1 cellular context compared by ENCODE assay signal in the genomic region with DNA sequence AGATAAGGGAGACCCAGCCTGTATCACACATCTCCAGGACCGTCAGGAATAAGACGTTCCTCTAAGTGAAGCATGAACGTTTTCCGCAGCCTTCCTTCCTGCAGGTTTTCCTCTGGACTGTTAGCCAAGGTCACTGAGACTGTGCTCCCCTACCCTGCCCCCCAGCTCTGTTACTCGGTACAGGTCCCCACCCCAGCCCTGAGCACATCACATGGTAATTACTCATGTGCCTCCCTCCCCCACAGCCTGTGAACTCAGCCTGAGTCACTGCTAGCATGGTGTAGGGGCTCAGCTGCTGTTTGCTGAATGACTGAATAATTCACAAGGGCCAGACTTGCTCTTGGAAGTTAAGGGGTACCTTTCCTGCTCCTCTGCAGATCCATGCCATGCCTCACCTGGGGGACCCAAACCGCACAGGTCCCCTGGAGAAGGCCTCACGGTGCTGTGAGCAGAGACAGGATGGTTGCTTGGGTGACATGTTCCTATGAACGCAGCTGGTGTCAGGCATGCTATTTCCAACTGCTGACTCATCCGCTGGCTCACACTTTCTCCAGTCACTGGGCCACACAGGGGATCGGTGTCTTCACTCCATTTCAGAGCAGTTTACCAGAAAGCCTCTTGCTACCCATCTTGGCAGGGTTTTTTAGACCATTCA.
TF ChIP-seq lines count a peak whose summit lies in the region.

No MANE protein-coding gene starts in this region.

TF ChIP-seq in HEK293, 187 proteins besides CTCF, POLR2A, EP300 and RAD21 (continued from another document and continues in another):
- TF ChIP-seq ZNF354C (tag by site-specific recombination; IDR thresholded peaks at IDR 0.05; ENCODE audit: borderline replicate concordance, low read depth) (no peak), ZNF133 (tag by site-specific recombination; IDR thresholded peaks at IDR 0.05) (no peak), ZNF561 (tag by site-specific recombination; IDR thresholded peaks at IDR 0.05; ENCODE audit: borderline replicate concordance) (no peak), ZNF707 (tag by site-specific recombination; IDR thresholded peaks at IDR 0.05) (no peak), ZNF175 (tag by site-specific recombination; IDR thresholded peaks at IDR 0.05) (no peak), ZNF394 (tag by site-specific recombination; IDR thresholded peaks at IDR 0.05; ENCODE audit: borderline replicate concordance) (peak; percentile 76), ZNF362 (tag by site-specific recombination; IDR thresholded peaks at IDR 0.05) (no peak), ZFP37 (tag by site-specific recombination; IDR thresholded peaks at IDR 0.05) (peak; percentile 92), ZNF837 (tag by site-specific recombination; IDR thresholded peaks at IDR 0.05) (no peak), ZNF704 (tag by site-specific recombination; IDR thresholded peaks at IDR 0.05) (no peak), GLI2 (tag by site-specific recombination; IDR thresholded peaks at IDR 0.05; ENCODE audit: borderline replicate concordance, low read depth) (no peak), KLF8 (tag by site-specific recombination; IDR thresholded peaks at IDR 0.05) (0 out of 2 replicates have a peak, but pooled peaks have one; percentile 41), ZBTB17 (tag by site-specific recombination; IDR thresholded peaks at IDR 0.05) (peak; percentile 84), YY1 (tag by site-specific recombination; IDR thresholded peaks at IDR 0.05) (no peak), INSM2 (tag by site-specific recombination; IDR thresholded peaks at IDR 0.05) (0 out of 2 replicates have a peak, but pooled peaks have one; percentile 37), ZNF658 (tag by site-specific recombination; IDR thresholded peaks at IDR 0.05) (no peak), ZSCAN5A (tag by site-specific recombination; IDR thresholded peaks at IDR 0.05) (no peak), SP3 (tag by site-specific recombination; IDR thresholded peaks at IDR 0.05) (peak; percentile 41; the same call in 1 of the 2 replicates), PRDM10 (tag by site-specific recombination; IDR thresholded peaks at IDR 0.05) (0 out of 2 replicates have a peak, but pooled peaks have one; percentile 34), ZNF423 (tag by site-specific recombination; IDR thresholded peaks at IDR 0.05) (no peak), ZNF747 (tag by site-specific recombination; IDR thresholded peaks at IDR 0.05) (no peak), ZNF155 (tag by site-specific recombination; IDR thresholded peaks at IDR 0.05) (no peak), ZNF311 (tag by site-specific recombination; IDR thresholded peaks at IDR 0.05; ENCODE audit: borderline replicate concordance) (no peak), BCL11B (tag by site-specific recombination; IDR thresholded peaks at IDR 0.05; ENCODE audit: low read depth) (no peak), KLF10 (tag by site-specific recombination; IDR thresholded peaks at IDR 0.05) (no peak), KLF9 (tag by site-specific recombination; IDR thresholded peaks at IDR 0.05; ENCODE audit: low read depth) (no peak), ZNF776 (tag by site-specific recombination; IDR thresholded peaks at IDR 0.05; ENCODE audit: borderline replicate concordance) (no peak), ZNF600 (tag by site-specific recombination; IDR thresholded peaks at IDR 0.05) (0 out of 2 replicates have a peak, but pooled peaks have one; percentile 29)
- TF ChIP-seq, protein P1, sequence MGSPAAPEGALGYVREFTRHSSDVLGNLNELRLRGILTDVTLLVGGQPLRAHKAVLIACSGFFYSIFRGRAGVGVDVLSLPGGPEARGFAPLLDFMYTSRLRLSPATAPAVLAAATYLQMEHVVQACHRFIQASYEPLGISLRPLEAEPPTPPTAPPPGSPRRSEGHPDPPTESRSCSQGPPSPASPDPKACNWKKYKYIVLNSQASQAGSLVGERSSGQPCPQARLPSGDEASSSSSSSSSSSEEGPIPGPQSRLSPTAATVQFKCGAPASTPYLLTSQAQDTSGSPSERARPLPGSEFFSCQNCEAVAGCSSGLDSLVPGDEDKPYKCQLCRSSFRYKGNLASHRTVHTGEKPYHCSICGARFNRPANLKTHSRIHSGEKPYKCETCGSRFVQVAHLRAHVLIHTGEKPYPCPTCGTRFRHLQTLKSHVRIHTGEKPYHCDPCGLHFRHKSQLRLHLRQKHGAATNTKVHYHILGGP (tag by site-specific recombination; IDR thresholded peaks at IDR 0.05): no peak
- TF ChIP-seq, protein P2, sequence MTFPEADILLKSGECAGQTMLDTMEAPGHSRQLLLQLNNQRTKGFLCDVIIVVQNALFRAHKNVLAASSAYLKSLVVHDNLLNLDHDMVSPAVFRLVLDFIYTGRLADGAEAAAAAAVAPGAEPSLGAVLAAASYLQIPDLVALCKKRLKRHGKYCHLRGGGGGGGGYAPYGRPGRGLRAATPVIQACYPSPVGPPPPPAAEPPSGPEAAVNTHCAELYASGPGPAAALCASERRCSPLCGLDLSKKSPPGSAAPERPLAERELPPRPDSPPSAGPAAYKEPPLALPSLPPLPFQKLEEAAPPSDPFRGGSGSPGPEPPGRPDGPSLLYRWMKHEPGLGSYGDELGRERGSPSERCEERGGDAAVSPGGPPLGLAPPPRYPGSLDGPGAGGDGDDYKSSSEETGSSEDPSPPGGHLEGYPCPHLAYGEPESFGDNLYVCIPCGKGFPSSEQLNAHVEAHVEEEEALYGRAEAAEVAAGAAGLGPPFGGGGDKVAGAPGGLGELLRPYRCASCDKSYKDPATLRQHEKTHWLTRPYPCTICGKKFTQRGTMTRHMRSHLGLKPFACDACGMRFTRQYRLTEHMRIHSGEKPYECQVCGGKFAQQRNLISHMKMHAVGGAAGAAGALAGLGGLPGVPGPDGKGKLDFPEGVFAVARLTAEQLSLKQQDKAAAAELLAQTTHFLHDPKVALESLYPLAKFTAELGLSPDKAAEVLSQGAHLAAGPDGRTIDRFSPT (tag by site-specific recombination; IDR thresholded peaks at IDR 0.05): peak; percentile 76
- TF ChIP-seq, protein P3, sequence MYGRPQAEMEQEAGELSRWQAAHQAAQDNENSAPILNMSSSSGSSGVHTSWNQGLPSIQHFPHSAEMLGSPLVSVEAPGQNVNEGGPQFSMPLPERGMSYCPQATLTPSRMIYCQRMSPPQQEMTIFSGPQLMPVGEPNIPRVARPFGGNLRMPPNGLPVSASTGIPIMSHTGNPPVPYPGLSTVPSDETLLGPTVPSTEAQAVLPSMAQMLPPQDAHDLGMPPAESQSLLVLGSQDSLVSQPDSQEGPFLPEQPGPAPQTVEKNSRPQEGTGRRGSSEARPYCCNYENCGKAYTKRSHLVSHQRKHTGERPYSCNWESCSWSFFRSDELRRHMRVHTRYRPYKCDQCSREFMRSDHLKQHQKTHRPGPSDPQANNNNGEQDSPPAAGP (tag by site-specific recombination; IDR thresholded peaks at IDR 0.05): peak; percentile 49; the same call in 1 of the 2 replicates
- TF ChIP-seq, protein P4, sequence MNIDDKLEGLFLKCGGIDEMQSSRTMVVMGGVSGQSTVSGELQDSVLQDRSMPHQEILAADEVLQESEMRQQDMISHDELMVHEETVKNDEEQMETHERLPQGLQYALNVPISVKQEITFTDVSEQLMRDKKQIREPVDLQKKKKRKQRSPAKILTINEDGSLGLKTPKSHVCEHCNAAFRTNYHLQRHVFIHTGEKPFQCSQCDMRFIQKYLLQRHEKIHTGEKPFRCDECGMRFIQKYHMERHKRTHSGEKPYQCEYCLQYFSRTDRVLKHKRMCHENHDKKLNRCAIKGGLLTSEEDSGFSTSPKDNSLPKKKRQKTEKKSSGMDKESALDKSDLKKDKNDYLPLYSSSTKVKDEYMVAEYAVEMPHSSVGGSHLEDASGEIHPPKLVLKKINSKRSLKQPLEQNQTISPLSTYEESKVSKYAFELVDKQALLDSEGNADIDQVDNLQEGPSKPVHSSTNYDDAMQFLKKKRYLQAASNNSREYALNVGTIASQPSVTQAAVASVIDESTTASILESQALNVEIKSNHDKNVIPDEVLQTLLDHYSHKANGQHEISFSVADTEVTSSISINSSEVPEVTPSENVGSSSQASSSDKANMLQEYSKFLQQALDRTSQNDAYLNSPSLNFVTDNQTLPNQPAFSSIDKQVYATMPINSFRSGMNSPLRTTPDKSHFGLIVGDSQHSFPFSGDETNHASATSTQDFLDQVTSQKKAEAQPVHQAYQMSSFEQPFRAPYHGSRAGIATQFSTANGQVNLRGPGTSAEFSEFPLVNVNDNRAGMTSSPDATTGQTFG (tag by site-specific recombination; IDR thresholded peaks at IDR 0.05; ENCODE audit: borderline replicate concordance): no peak
- TF ChIP-seq, protein P5, sequence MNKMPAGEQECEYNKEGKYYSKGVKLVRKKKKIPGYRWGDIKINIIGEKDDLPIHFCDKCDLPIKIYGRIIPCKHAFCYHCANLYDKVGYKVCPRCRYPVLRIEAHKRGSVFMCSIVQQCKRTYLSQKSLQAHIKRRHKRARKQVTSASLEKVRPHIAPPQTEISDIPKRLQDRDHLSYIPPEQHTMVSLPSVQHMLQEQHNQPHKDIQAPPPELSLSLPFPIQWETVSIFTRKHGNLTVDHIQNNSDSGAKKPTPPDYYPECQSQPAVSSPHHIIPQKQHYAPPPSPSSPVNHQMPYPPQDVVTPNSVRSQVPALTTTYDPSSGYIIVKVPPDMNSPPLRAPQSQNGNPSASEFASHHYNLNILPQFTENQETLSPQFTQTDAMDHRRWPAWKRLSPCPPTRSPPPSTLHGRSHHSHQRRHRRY (tag by site-specific recombination; IDR thresholded peaks at IDR 0.05): no peak
- TF ChIP-seq, protein P6, sequence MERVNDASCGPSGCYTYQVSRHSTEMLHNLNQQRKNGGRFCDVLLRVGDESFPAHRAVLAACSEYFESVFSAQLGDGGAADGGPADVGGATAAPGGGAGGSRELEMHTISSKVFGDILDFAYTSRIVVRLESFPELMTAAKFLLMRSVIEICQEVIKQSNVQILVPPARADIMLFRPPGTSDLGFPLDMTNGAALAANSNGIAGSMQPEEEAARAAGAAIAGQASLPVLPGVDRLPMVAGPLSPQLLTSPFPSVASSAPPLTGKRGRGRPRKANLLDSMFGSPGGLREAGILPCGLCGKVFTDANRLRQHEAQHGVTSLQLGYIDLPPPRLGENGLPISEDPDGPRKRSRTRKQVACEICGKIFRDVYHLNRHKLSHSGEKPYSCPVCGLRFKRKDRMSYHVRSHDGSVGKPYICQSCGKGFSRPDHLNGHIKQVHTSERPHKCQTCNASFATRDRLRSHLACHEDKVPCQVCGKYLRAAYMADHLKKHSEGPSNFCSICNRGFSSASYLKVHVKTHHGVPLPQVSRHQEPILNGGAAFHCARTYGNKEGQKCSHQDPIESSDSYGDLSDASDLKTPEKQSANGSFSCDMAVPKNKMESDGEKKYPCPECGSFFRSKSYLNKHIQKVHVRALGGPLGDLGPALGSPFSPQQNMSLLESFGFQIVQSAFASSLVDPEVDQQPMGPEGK (tag by site-specific recombination; IDR thresholded peaks at IDR 0.05): peak; percentile 55; the same call in 1 of the 2 replicates
